ENCODE assay signal across 20 cellular contexts in genomic region chr3:111485086-111485485, GRCh38. TPM values are rescaled to one million over a fixed set of nuclear protein-coding genes. Genes with fewer than 3 reads are reported as not detected.
DNase-seq lines count a peak whose midpoint lies in the region; ATAC-seq and TF ChIP-seq lines count a peak whose summit lies in the region.
"Had no signal": no experiment of that assay in that cellular context is flagged by ENCODE, and none has a peak within 500 bp of the region (broad histone marks: within the 10 kb centered on the region; RNA-seq: fewer than 3 reads in every experiment).

No MANE protein-coding gene starts in this region.

- H3K9me3 ChIP-seq in SK-N-MC (ENCODE audit: low read depth, low read length) (peaks cover 6% of the 10 kb centered on the region; the same call in 1 of the 2 replicates), thyroid gland (no peaks in the 10 kb centered on the region), aorta (ENCODE audit: control insufficient read depth, low read length) (no peaks in the 10 kb centered on the region)
- H3K9me3 ChIP-seq: A549 had no signal

- peak overlapping the region; percentile 17 for H3K27ac Mint-ChIP-seq in activated T-cell treated with anti-CD3 and anti-CD28 coated beads, Interleukin-2, amount 50 U/mL, for 72 hours
- H3K27ac Mint-ChIP-seq: CD8-positive, alpha-beta memory T cell; HFFc6 had no signal

- H3K9me3 Mint-ChIP-seq in activated T-cell treated with anti-CD3 and anti-CD28 coated beads, Interleukin-2, amount 50 U/mL, for 72 hours, result peaks cover 6 to 13% of the 10 kb centered on the region in 2 donors
- peaks cover 3% of the 10 kb centered on the region for H3K9me3 Mint-ChIP-seq in activated T-cell treated with anti-CD3 and anti-CD28 coated beads, Interleukin-2, amount 50 U/mL, for 4 hours

- no peaks in the 10 kb centered on the region for H3K27me3 Mint-ChIP-seq in activated T-cell treated with anti-CD3 and anti-CD28 coated beads, Interleukin-2, amount 50 U/mL, for 72 hours (ENCODE audit: low read depth)
- H3K27me3 Mint-ChIP-seq in activated T-cell treated with anti-CD3 and anti-CD28 coated beads, Interleukin-2, amount 50 U/mL, for 4 hours (ENCODE audit: low read depth), result no peaks in the 10 kb centered on the region

- no peak for ATAC-seq in activated T-cell treated with anti-CD3 and anti-CD28 coated beads, Interleukin-2, amount 50 U/mL, for 72 hours (replicated peaks in 1 of 2)
- ATAC-seq in activated T-cell treated with anti-CD3 and anti-CD28 coated beads, Interleukin-2, amount 50 U/mL, for 4 hours, result no peak
- no peak for ATAC-seq in stimulated activated naive CD8-positive, alpha-beta T cell treated with anti-CD3 and anti-CD28 coated beads, Interleukin-15, Interleukin-2, amounts not matched to agents 100 U/mL and 50 U/mL, for 24 hours
- no peak for ATAC-seq in GM18505 (IDR thresholded peaks at IDR 0.05; ENCODE audit: unreplicated experiment)
- no peak for ATAC-seq in aorta (ENCODE audit: low FRiP score)
- ATAC-seq: A549 had no signal

- peaks cover 6% of the 10 kb centered on the region for H3K4me1 Mint-ChIP-seq in activated T-cell treated with anti-CD3 and anti-CD28 coated beads, Interleukin-2, amount 50 U/mL, for 72 hours (ENCODE audit: low read depth)
- no peaks in the 10 kb centered on the region for H3K4me1 Mint-ChIP-seq in activated T-cell treated with anti-CD3 and anti-CD28 coated beads, Interleukin-2, amount 50 U/mL, for 4 hours (ENCODE audit: low read depth)
- H3K4me1 Mint-ChIP-seq: CD8-positive, alpha-beta memory T cell had no signal

- H3K27me3 ChIP-seq in thyroid gland (no peaks in the 10 kb centered on the region), aorta (ENCODE audit: control insufficient read depth in 1 of 2, insufficient read depth in 2 of 2, low read length in 1 of 2) (no peaks in the 10 kb centered on the region)

- peaks cover 12 to 20% of the 10 kb centered on the region in 2 donors for H3K4me1 ChIP-seq in thyroid gland
- H3K4me1 ChIP-seq in aorta (ENCODE audit: control insufficient read depth in 1 of 2, insufficient read depth in 2 of 2, low read length in 2 of 2), result no peaks in the 10 kb centered on the region
- H3K4me1 ChIP-seq: A549 had no signal

- 91 to 100% methylated on average over 1 of the region's 1 CpG for WGBS in thyroid gland, 2 donors
- 88 to 89% methylated on average over 1 of the region's 1 CpG for WGBS in aorta, 2 donors

- H3K36me3 ChIP-seq in SK-N-MC (ENCODE audit: insufficient read depth, low read length) (peaks cover 3% of the 10 kb centered on the region; the same call in 1 of the 2 replicates), thyroid gland (no peaks in the 10 kb centered on the region), aorta (ENCODE audit: control insufficient read depth in 1 of 2, insufficient read depth in 2 of 2, low read length in 1 of 2) (no peaks in the 10 kb centered on the region)

- H3K27ac ChIP-seq in SK-N-MC, result peak overlapping the region; percentile 100
- peak overlapping the region in 2 of 3 donors; percentile 24 to 38 for H3K27ac ChIP-seq in thyroid gland
- no peak overlapping the region for H3K27ac ChIP-seq in aorta (ENCODE audit: low read depth in 1 of 2, low read length in 2 of 2)
- H3K27ac ChIP-seq: A549, HL-60 had no signal

- H3K36me3 Mint-ChIP-seq in activated T-cell treated with anti-CD3 and anti-CD28 coated beads, Interleukin-2, amount 50 U/mL, for 72 hours (ENCODE audit: insufficient read depth in 2 of 2), result peaks cover 3 to 7% of the 10 kb centered on the region in 2 donors
- no peaks in the 10 kb centered on the region for H3K36me3 Mint-ChIP-seq in activated T-cell treated with anti-CD3 and anti-CD28 coated beads, Interleukin-2, amount 50 U/mL, for 4 hours (ENCODE audit: insufficient read depth)

- TF ChIP-seq POLR2A in thyroid gland (IDR thresholded peaks at IDR 0.05), result no peak
- TF ChIP-seq POLR2A in GM18505 (IDR thresholded peaks at IDR 0.05; ENCODE audit: borderline replicate concordance, extremely low read depth, insufficient read depth, insufficient read length), result no peak

- intact Hi-C loops in thyroid gland (cut with DNase I) (no loop called here), aorta (cut with DNase I) (no loop called here)

- peak overlapping the region; percentile 48 for H3K4me3 ChIP-seq in SK-N-MC
- no peak overlapping the region for H3K4me3 ChIP-seq in fibroblast of pulmonary artery (replicated peaks; ENCODE audit: low read depth, low read length)
- H3K4me3 ChIP-seq in thyroid gland (replicated peaks in 1 of 3), result no peak overlapping the region
- H3K4me3 ChIP-seq in aorta (ENCODE audit: low read length in 2 of 2), result no peak overlapping the region
- H3K4me3 ChIP-seq: A549 had no signal

- no peak for DNase-seq in activated T-cell treated with anti-CD3 and anti-CD28 coated beads, Interleukin-2, amount 50 U/mL, for 72 hours
- no peak for DNase-seq in activated T-cell treated with anti-CD3 and anti-CD28 coated beads, Interleukin-2, amount 50 U/mL, for 4 hours
- DNase-seq in SK-N-MC (ENCODE audit: low read depth, low spot score) (peak; percentile 12), fibroblast of pulmonary artery (ENCODE audit: low read depth) (peak; percentile 3), thyroid gland (no peak), aorta (no peak)
- DNase-seq in stimulated activated naive CD8-positive, alpha-beta T cell treated with anti-CD3 and anti-CD28 coated beads, Interleukin-15, Interleukin-2, amounts not matched to agents 100 U/mL and 50 U/mL, for 24 hours, result no peak
- DNase-seq: C1 segment of cervical spinal cord; CD8-positive, alpha-beta memory T cell; DMS79 treated with DMSO at 0.1 percent for 48 hours; H7; HFFc6; NCI-H1092 treated with DMSO at 0.1 percent for 48 hours; NCI-H146; NCI-H2081 treated with DMSO at 0.1 percent for 48 hours; NCI-H510A had no signal

- H3K9ac ChIP-seq in SK-N-MC (ENCODE audit: insufficient read length), result peak overlapping the region; percentile 92

- no peak for TF ChIP-seq CTCF in fibroblast of pulmonary artery (IDR thresholded peaks at IDR 0.05; ENCODE audit: low read length, missing control alignments)
- no peak for TF ChIP-seq CTCF in thyroid gland (IDR thresholded peaks at IDR 0.05)

- no peak overlapping the region for H3K4me3 Mint-ChIP-seq in activated T-cell treated with anti-CD3 and anti-CD28 coated beads, Interleukin-2, amount 50 U/mL, for 72 hours
- no peak overlapping the region for H3K4me3 Mint-ChIP-seq in activated T-cell treated with anti-CD3 and anti-CD28 coated beads, Interleukin-2, amount 50 U/mL, for 4 hours
- H3K4me3 Mint-ChIP-seq: CD8-positive, alpha-beta memory T cell; HFFc6 had no signal

RNA-seq across cellular contexts. Expression of gene CD96, which starts 56.9 kb away (rescaled TPM):
- total RNA-seq in activated T-cell treated with anti-CD3 and anti-CD28 coated beads, Interleukin-2, amount 50 U/mL, for 72 hours, result 10 to 100 TPM; 88.9 to 99.6 TPM
- total RNA-seq in activated T-cell treated with anti-CD3 and anti-CD28 coated beads, Interleukin-2, amount 50 U/mL, for 4 hours, result 10 to 100 TPM; 21.4 to 28.3 (median 25.2) TPM
- total RNA-seq in thyroid gland, result 1 to 10 TPM; 2.8 to 4.6 (median 3.7) TPM
- total RNA-seq in aorta, result 1 to 10 TPM; 1.8 to 4.8 TPM
- polyA plus RNA-seq in aorta, result 1 to 10 TPM in 1 of 2 donors, under 1 TPM in 1; 0.10 to 1.6 TPM
- total RNA-seq: G401, H7, HFFc6 had no signal
- polyA plus RNA-seq: A549 had no signal

Comparison
In these comparisons a context has a peak if more than half of its experiments do, and no peak if none do; other contexts are left out.
1. DNase-seq: peak in SK-N-MC (single experiment) and fibroblast of pulmonary artery (single experiment); none in activated T-cell treated with anti-CD3 and anti-CD28 coated beads, Interleukin-2, amount 50 U/mL, for 72 hours (0 of 2), activated T-cell treated with anti-CD3 and anti-CD28 coated beads, Interleukin-2, amount 50 U/mL, for 4 hours (single experiment), thyroid gland (0 of 2), stimulated activated naive CD8-positive, alpha-beta T cell treated with anti-CD3 and anti-CD28 coated beads, Interleukin-15, Interleukin-2, amounts not matched to agents 100 U/mL and 50 U/mL, for 24 hours (single experiment) and aorta (0 of 2).
2. H3K27ac ChIP-seq: peak in SK-N-MC (single experiment) and thyroid gland (2 of 3); none in aorta (0 of 2).